ENCODE assay signal across 8 cellular contexts in genomic region chr22:17777005-17777716, GRCh38. TPM values are rescaled to one million over a fixed set of nuclear protein-coding genes. Genes with fewer than 3 reads are reported as not detected.
DNase-seq lines count a peak whose midpoint lies in the region; ATAC-seq, FAIRE-seq and TF ChIP-seq lines count a peak whose summit lies in the region.

No MANE protein-coding gene starts in this region.

- H3K4me1 ChIP-seq in rectal smooth muscle tissue (ENCODE audit: control insufficient read depth, insufficient read depth, low read length) (no peaks in the 10 kb centered on the region), pancreas (peaks cover 3 to 7% (median 6%) of the 10 kb centered on the region in 3 donors)

- H3K27me3 ChIP-seq in rectal smooth muscle tissue (ENCODE audit: control insufficient read depth, insufficient read depth, low read length) (no peaks in the 10 kb centered on the region), pancreas (no peaks in the 10 kb centered on the region)

- no peak for TF ChIP-seq CTCF in pancreas (IDR thresholded peaks at IDR 0.05)

- peaks cover 7% of the 10 kb centered on the region for H3K27me3 Mint-ChIP-seq in T-helper 1 cell treated with Interleukin-12 subunit alpha and Interleukin-12 subunit beta and Interleukin-4 antibody, amounts not matched to agents 30 μg/mL and 1 μg/mL, for 36 hours (ENCODE audit: low read depth)
- H3K27me3 Mint-ChIP-seq in activated naive CD8-positive, alpha-beta T cell treated with anti-CD3 and anti-CD28 coated beads, Interleukin-2, amount 50 U/mL, for 24 hours, result no peaks in the 10 kb centered on the region

- H3K9me3 ChIP-seq in pancreas, result no peaks in the 10 kb centered on the region

- ATAC-seq in Right ventricle myocardium inferior (no peak), left ventricle myocardium superior (no peak), pancreas (no peak)
- ATAC-seq in activated naive CD8-positive, alpha-beta T cell treated with anti-CD3 and anti-CD28 coated beads, Interleukin-2, amount 50 U/mL, for 24 hours, result peak; percentile 33

- DNase-seq in Right ventricle myocardium inferior (ENCODE audit: missing footprints), result peak; percentile 81
- no peak for DNase-seq in left ventricle myocardium superior
- peak; percentile 72 for DNase-seq in activated naive CD8-positive, alpha-beta T cell treated with anti-CD3 and anti-CD28 coated beads, Interleukin-2, amount 50 U/mL, for 24 hours
- no peak for DNase-seq in NCI-H226
- no peak for DNase-seq in pancreas
- no peak for DNase-seq in NCI-H2107 (lab: John Stamatoyannopoulos, UW)

- peaks cover 66% of the 10 kb centered on the region for H3K4me1 Mint-ChIP-seq in T-helper 1 cell treated with Interleukin-12 subunit alpha and Interleukin-12 subunit beta and Interleukin-4 antibody, amounts not matched to agents 30 μg/mL and 1 μg/mL, for 36 hours (ENCODE audit: low read depth)
- H3K4me1 Mint-ChIP-seq in activated naive CD8-positive, alpha-beta T cell treated with anti-CD3 and anti-CD28 coated beads, Interleukin-2, amount 50 U/mL, for 24 hours, result peaks cover 85% of the 10 kb centered on the region

- whole genome bisulfite sequencing in pancreas, 2 donors, result 54 to 63% methylated on average over 27 of the region's 27 CpGs

- peak overlapping the region; percentile 86 for H3K4me3 Mint-ChIP-seq in T-helper 1 cell treated with Interleukin-12 subunit alpha and Interleukin-12 subunit beta and Interleukin-4 antibody, amounts not matched to agents 30 μg/mL and 1 μg/mL, for 36 hours
- H3K4me3 Mint-ChIP-seq in activated naive CD8-positive, alpha-beta T cell treated with anti-CD3 and anti-CD28 coated beads, Interleukin-2, amount 50 U/mL, for 24 hours, result peak overlapping the region; percentile 81

- no peak overlapping the region for H3K9ac ChIP-seq in rectal smooth muscle tissue (ENCODE audit: low read length)

- H3K27ac ChIP-seq in rectal smooth muscle tissue (ENCODE audit: low read depth, low read length) (no peak overlapping the region), pancreas (peak overlapping the region in 2 of 4 donors; percentile 48 to 62)

- H3K4me3 ChIP-seq in rectal smooth muscle tissue (ENCODE audit: low read length) (peak overlapping the region; percentile 44), pancreas (peak overlapping the region in 1 of 4 donors; percentile 28)

- no peak for FAIRE-seq in pancreas (lab: Jason Lieb, UNC)

- peaks cover 9% of the 10 kb centered on the region for H3K36me3 Mint-ChIP-seq in T-helper 1 cell treated with Interleukin-12 subunit alpha and Interleukin-12 subunit beta and Interleukin-4 antibody, amounts not matched to agents 30 μg/mL and 1 μg/mL, for 36 hours (ENCODE audit: low read depth)
- no peaks in the 10 kb centered on the region for H3K36me3 Mint-ChIP-seq in activated naive CD8-positive, alpha-beta T cell treated with anti-CD3 and anti-CD28 coated beads, Interleukin-2, amount 50 U/mL, for 24 hours (ENCODE audit: low read depth)

- H3K27ac Mint-ChIP-seq in T-helper 1 cell treated with Interleukin-12 subunit alpha and Interleukin-12 subunit beta and Interleukin-4 antibody, amounts not matched to agents 30 μg/mL and 1 μg/mL, for 36 hours, result peak overlapping the region; percentile 95
- peak overlapping the region; percentile 85 for H3K27ac Mint-ChIP-seq in activated naive CD8-positive, alpha-beta T cell treated with anti-CD3 and anti-CD28 coated beads, Interleukin-2, amount 50 U/mL, for 24 hours

- intact Hi-C loops in Right ventricle myocardium inferior (cut with DNase I), result no loop called here
- intact Hi-C loops in left ventricle myocardium superior (cut with micrococcal nuclease), result no loop called here
- intact Hi-C loops in pancreas (cut with DNase I), result no loop called here

- H3K9me3 Mint-ChIP-seq in T-helper 1 cell treated with Interleukin-12 subunit alpha and Interleukin-12 subunit beta and Interleukin-4 antibody, amounts not matched to agents 30 μg/mL and 1 μg/mL, for 36 hours, result no peaks in the 10 kb centered on the region
- no peaks in the 10 kb centered on the region for H3K9me3 Mint-ChIP-seq in activated naive CD8-positive, alpha-beta T cell treated with anti-CD3 and anti-CD28 coated beads, Interleukin-2, amount 50 U/mL, for 24 hours

- H3K36me3 ChIP-seq in rectal smooth muscle tissue (ENCODE audit: control insufficient read depth, insufficient read depth, low read length) (no peaks in the 10 kb centered on the region), pancreas (no peaks in the 10 kb centered on the region)

RNA-seq across cellular contexts. Expression of gene BID, which starts 2.9 kb away (rescaled TPM):
- 23.2 TPM for total RNA-seq in Right ventricle myocardium inferior
- 25.4 TPM for total RNA-seq in left ventricle myocardium superior
- 10 to 100 TPM in 1 of 6 donors, 1 to 10 TPM in 5; 3.2 to 15.7 (median 6.6) TPM for total RNA-seq in pancreas
- polyA plus RNA-seq in pancreas, result 10 to 100 TPM in 1 of 2 donors, 1 to 10 TPM in 1; 8.2 to 10.2 TPM

Comparison
In these comparisons a context has a peak if more than half of its experiments do, and no peak if none do; other contexts are left out.
1. DNase-seq: peak in Right ventricle myocardium inferior (single experiment) and activated naive CD8-positive, alpha-beta T cell treated with anti-CD3 and anti-CD28 coated beads, Interleukin-2, amount 50 U/mL, for 24 hours (single experiment); none in left ventricle myocardium superior (single experiment), NCI-H226 (single experiment), pancreas (0 of 6) and NCI-H2107 (single experiment).